In genomic region chr11:35173011-35173511, GRCh38 we compare ENCODE assay signal across 1 cellular context.
TF ChIP-seq lines count a peak whose summit lies in the region.

No MANE protein-coding gene starts in this region.

TF ChIP-seq in HepG2, 621 proteins besides CTCF, POLR2A, EP300 and RAD21 (continued from another document and continues in another):
- TF ChIP-seq SKIL (CRISPR knock-in tag; IDR thresholded peaks at IDR 0.05; ENCODE audit: borderline replicate concordance) (no peak), PHF21A (CRISPR knock-in tag; IDR thresholded peaks at IDR 0.05) (no peak), ZNF775 (CRISPR knock-in tag; IDR thresholded peaks at IDR 0.05; ENCODE audit: borderline replicate concordance) (no peak), ZNF552 (CRISPR knock-in tag; IDR thresholded peaks at IDR 0.05; ENCODE audit: borderline replicate concordance) (no peak), ETV5 (CRISPR knock-in tag; IDR thresholded peaks at IDR 0.05; ENCODE audit: borderline replicate concordance) (peak; percentile 35; the same call in 1 of the 2 replicates), POGZ (CRISPR knock-in tag; IDR thresholded peaks at IDR 0.05) (peak; percentile 30; the same call in 1 of the 2 replicates), MTA1 (CRISPR knock-in tag; IDR thresholded peaks at IDR 0.05; ENCODE audit: borderline replicate concordance) (no peak), MAFF (IDR thresholded peaks at IDR 0.05; ENCODE audit: low read depth, low read length) (no peak), NFKBIZ (CRISPR knock-in tag; IDR thresholded peaks at IDR 0.05) (no peak), NR1H2 (CRISPR knock-in tag; IDR thresholded peaks at IDR 0.05; ENCODE audit: borderline replicate concordance, low read depth) (no peak), ATF7-NPFF (CRISPR knock-in tag; IDR thresholded peaks at IDR 0.05; ENCODE audit: low read depth) (no peak), CENPBD1 (CRISPR knock-in tag; IDR thresholded peaks at IDR 0.05; ENCODE audit: borderline replicate concordance, low read depth) (no peak), ZC3H13 (CRISPR knock-in tag; IDR thresholded peaks at IDR 0.05) (no peak), GPN1 (CRISPR knock-in tag; IDR thresholded peaks at IDR 0.05; ENCODE audit: borderline replicate concordance) (no peak), ZBTB21 (CRISPR knock-in tag; IDR thresholded peaks at IDR 0.05) (no peak), ZNF10 (CRISPR knock-in tag; IDR thresholded peaks at IDR 0.05; ENCODE audit: borderline replicate concordance, low read depth) (no peak), FLYWCH1 (CRISPR knock-in tag; IDR thresholded peaks at IDR 0.05) (no peak), FUBP1 (CRISPR knock-in tag; IDR thresholded peaks at IDR 0.05; ENCODE audit: borderline replicate concordance) (no peak), TAF1 (CRISPR knock-in tag; IDR thresholded peaks at IDR 0.05) (no peak), USF2 (IDR thresholded peaks at IDR 0.05; ENCODE audit: low read depth, low read length) (no peak), USF2 (CRISPR knock-in tag; IDR thresholded peaks at IDR 0.05; ENCODE audit: borderline replicate concordance) (no peak), DR1 (CRISPR knock-in tag; IDR thresholded peaks at IDR 0.05) (no peak), NFIC (IDR thresholded peaks at IDR 0.05; ENCODE audit: low read length) (no peak), AGO2 (optimal IDR thresholded peaks at IDR 0.05; ENCODE audit: low read depth, low read length) (no peak), ZNF850 (CRISPR knock-in tag; conservative IDR thresholded peaks at IDR 0.05) (no peak), MIER3 (CRISPR knock-in tag; IDR thresholded peaks at IDR 0.05; ENCODE audit: borderline replicate concordance) (no peak), SOX6 (IDR thresholded peaks at IDR 0.05) (no peak), SOX6 (CRISPR knock-in tag; IDR thresholded peaks at IDR 0.05) (peak; percentile 95), FOXO1 (CRISPR knock-in tag; IDR thresholded peaks at IDR 0.05) (no peak), ZNF761 (CRISPR knock-in tag; conservative IDR thresholded peaks at IDR 0.05) (no peak), ZNF337 (CRISPR knock-in tag; IDR thresholded peaks at IDR 0.05; ENCODE audit: borderline replicate concordance, low read depth) (no peak), ZNF24 (IDR thresholded peaks at IDR 0.05) (no peak), ZNF547 (CRISPR knock-in tag; IDR thresholded peaks at IDR 0.05) (no peak), ZNF788 (CRISPR knock-in tag; IDR thresholded peaks at IDR 0.05; ENCODE audit: borderline replicate concordance) (no peak), PHF8 (CRISPR knock-in tag; IDR thresholded peaks at IDR 0.05) (no peak), ZNF589 (CRISPR knock-in tag; conservative IDR thresholded peaks at IDR 0.05) (no peak), ZNF468 (CRISPR knock-in tag; IDR thresholded peaks at IDR 0.05) (no peak), KDM5B (CRISPR knock-in tag; IDR thresholded peaks at IDR 0.05; ENCODE audit: borderline replicate concordance) (no peak), NPAS2 (CRISPR knock-in tag; IDR thresholded peaks at IDR 0.05; ENCODE audit: borderline replicate concordance) (no peak), ZKSCAN1 (IDR thresholded peaks at IDR 0.05; ENCODE audit: low read length) (no peak), MAZ (IDR thresholded peaks at IDR 0.05; ENCODE audit: borderline replicate concordance, low read depth, low read length) (no peak), MAZ (CRISPR knock-in tag; IDR thresholded peaks at IDR 0.05; ENCODE audit: low read depth) (no peak), THYN1 (CRISPR knock-in tag; IDR thresholded peaks at IDR 0.05; ENCODE audit: borderline replicate concordance, low read depth) (no peak), DDIT3 (CRISPR knock-in tag; IDR thresholded peaks at IDR 0.05) (no peak), SALL2 (CRISPR knock-in tag; IDR thresholded peaks at IDR 0.05) (no peak), ZNF816 (CRISPR knock-in tag; IDR thresholded peaks at IDR 0.05; ENCODE audit: borderline replicate concordance) (no peak), PAXIP1 (CRISPR knock-in tag; conservative IDR thresholded peaks at IDR 0.05) (peak; percentile 62), GATAD2A (CRISPR knock-in tag; IDR thresholded peaks at IDR 0.05) (peak; percentile 57; the same call in 1 of the 2 replicates), KDM6A (CRISPR knock-in tag; IDR thresholded peaks at IDR 0.05; ENCODE audit: low read depth) (no peak), HDAC1 (CRISPR knock-in tag; IDR thresholded peaks at IDR 0.05) (no peak), NRL (CRISPR knock-in tag; IDR thresholded peaks at IDR 0.05; ENCODE audit: borderline replicate concordance) (no peak), TP53 (CRISPR knock-in tag; conservative IDR thresholded peaks at IDR 0.05) (no peak), TEF (CRISPR knock-in tag; IDR thresholded peaks at IDR 0.05) (no peak), ZFP90 (CRISPR knock-in tag; IDR thresholded peaks at IDR 0.05; ENCODE audit: borderline replicate concordance) (no peak), KDM3A (CRISPR knock-in tag; IDR thresholded peaks at IDR 0.05; ENCODE audit: low read depth) (no peak), ZNF335 (CRISPR knock-in tag; IDR thresholded peaks at IDR 0.05) (no peak), RBAK (CRISPR knock-in tag; IDR thresholded peaks at IDR 0.05) (no peak), MZF1 (CRISPR knock-in tag; IDR thresholded peaks at IDR 0.05; ENCODE audit: borderline replicate concordance) (no peak), ZNF841 (CRISPR knock-in tag; IDR thresholded peaks at IDR 0.05; ENCODE audit: borderline replicate concordance) (no peak), GPBP1L1 (CRISPR knock-in tag; IDR thresholded peaks at IDR 0.05) (no peak), ZNF333 (CRISPR knock-in tag; IDR thresholded peaks at IDR 0.05; ENCODE audit: borderline replicate concordance) (no peak), ELF4 (CRISPR knock-in tag; IDR thresholded peaks at IDR 0.05; ENCODE audit: borderline replicate concordance) (no peak), TRIM22 (IDR thresholded peaks at IDR 0.05) (no peak), EHMT2 (IDR thresholded peaks at IDR 0.05; ENCODE audit: borderline replicate concordance, low read depth, low read length) (no peak), SETDB1 (CRISPR knock-in tag; IDR thresholded peaks at IDR 0.05; ENCODE audit: borderline replicate concordance) (no peak), BCL3 (CRISPR knock-in tag; IDR thresholded peaks at IDR 0.05) (no peak)
